Comparison of ENCODE assay signal across 25 cellular contexts in the genomic region with DNA sequence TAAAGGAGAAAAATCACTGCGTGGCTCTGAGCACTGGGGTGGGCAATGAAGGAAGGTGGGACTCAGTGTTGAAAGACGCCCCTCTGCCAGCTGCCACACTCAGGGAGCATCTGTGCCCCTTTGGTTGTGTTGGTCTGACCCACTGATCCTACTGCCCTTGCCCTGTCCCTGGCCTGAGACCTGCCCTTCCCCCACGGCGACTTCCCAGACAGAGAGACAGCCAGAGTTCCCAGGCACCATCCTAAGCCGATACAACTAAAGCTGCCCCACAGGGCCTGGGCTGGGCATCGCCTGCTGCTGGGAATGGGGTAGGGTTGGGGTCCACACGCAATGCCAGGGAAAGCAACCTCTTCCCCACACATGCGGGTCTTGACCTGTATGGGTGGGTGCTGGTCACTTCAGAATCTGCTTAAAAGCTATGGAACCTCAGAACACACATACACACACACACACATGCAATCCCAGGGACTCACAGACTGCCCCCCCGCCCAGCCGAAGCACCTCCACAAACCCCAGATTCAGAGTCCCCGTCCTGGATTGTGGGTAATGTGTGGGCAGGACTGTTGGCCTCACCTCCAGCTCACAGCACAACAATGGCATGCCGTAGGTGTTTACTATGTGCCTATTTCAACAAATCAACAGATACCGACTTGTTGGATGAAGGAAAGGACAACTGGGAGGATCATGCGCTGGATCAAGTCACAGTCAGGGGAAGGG. TPM values are rescaled to one million over a fixed set of nuclear protein-coding genes. Genes with fewer than 3 reads are reported as not detected.
DNase-seq lines count a peak whose midpoint lies in the region; ATAC-seq and TF ChIP-seq lines count a peak whose summit lies in the region.
"Had no signal": no experiment of that assay in that cellular context is flagged by ENCODE, and none has a peak within 500 bp of the region (broad histone marks: within the 10 kb centered on the region; RNA-seq: fewer than 3 reads in every experiment).

No MANE protein-coding gene starts in this region.

- H4K91ac ChIP-seq in IMR-90 (ENCODE audit: insufficient read depth, low read depth, low read length) = no peak overlapping the region
- peak overlapping the region; percentile 77 for H4K91ac ChIP-seq in neuronal stem cell (ENCODE audit: low read depth, low read length, poor library complexity)

- H3K79me2 ChIP-seq in GM23338 (replicated peaks; ENCODE audit: insufficient read depth) = no peaks in the 10 kb centered on the region

- H3K4me3 ChIP-seq in GM23338 (no peak overlapping the region), IMR-90 (ENCODE audit: insufficient read depth, low read depth, low read length) (no peak overlapping the region), epithelial cell of esophagus (ENCODE audit: low read length) (no peak overlapping the region), neuronal stem cell (ENCODE audit: low read length in 2 of 2) (no peak overlapping the region), lower leg skin (ENCODE audit: low read depth, poor library complexity, severe bottlenecking) (no peak overlapping the region)

- no peak overlapping the region for H2AK9ac ChIP-seq in IMR-90 (replicated peaks; ENCODE audit: low read depth, low read length, poor library complexity)

- TF ChIP-seq RAD21 in IMR-90 (IDR thresholded peaks at IDR 0.05; ENCODE audit: low read length) = no peak

- H2BK120ac ChIP-seq in IMR-90 (ENCODE audit: low read depth, low read length) (no peak overlapping the region), neuronal stem cell (ENCODE audit: low read depth, low read length) (no peak overlapping the region)

- no peaks in the 10 kb centered on the region for H3F3A ChIP-seq in GM23338 (replicated peaks; ENCODE audit: low read depth)

- WGBS in IMR-90 (ENCODE audit: extremely low coverage in 2 of 2, insufficient read length in 1 of 2), 2 experiments = 60% methylated on average over 1 of the region's 14 CpGs; no CpG with 5 or more reads in 1 of the 2 experiments
- no CpG with 5 or more reads among the region's 14 CpGs for whole genome bisulfite sequencing in neuronal stem cell (ENCODE audit: extremely low coverage in 2 of 2, insufficient read length in 2 of 2, insufficient replicate concordance in 1 of 2), 2 donors
- WGBS in lower leg skin, 2 donors = 78 to 81% methylated on average over 14 of the region's 14 CpGs

- CTCF ChIA-PET in IMR-90 (lab: Yijun Ruan, JAX) = interaction anchor here (1.0 kb wide), 1 partner anchor 14 kb away, joined by 3 read pairs; no protein-coding TSS in a partner anchor

- dilution Hi-C loops in IMR-90 (cut with HindIII; ENCODE audit: low sequenced_read_pairs, unreplicated experiment) = no loop called here

- H2BK20ac ChIP-seq in IMR-90 (ENCODE audit: low read depth, low read length) = no peak overlapping the region

- DNase-seq in GM23338 (ENCODE audit: low spot score) (no peak), IMR-90 (no peak), epithelial cell of esophagus (ENCODE audit: low read depth) (peak; percentile 77), neuronal stem cell (ENCODE audit: low spot score) (no peak), lower leg skin (ENCODE audit: low spot score in 2 of 2) (no peak), C1 segment of cervical spinal cord (lab: John Stamatoyannopoulos, UW) (no peak)
- no peak for DNase-seq in activated CD4-positive, alpha-beta T cell treated with anti-CD3 and anti-CD28 coated beads for 4 hours
- DNase-seq: Caco-2; CD4-positive, alpha-beta memory T cell; DMS 273 treated with DMSO at 0.1 percent for 48 hours; GOT3; HFFc6; KG1; NCI-H1105; NCI-H146; NCI-H2029; NCI-H226; NCI-H510A treated with DMSO at 0.1 percent for 48 hours; NCI-H748 treated with DMSO at 0.1 percent for 48 hours; NK-92 treated with Interleukin-12 subunit alpha and Interleukin-12 subunit beta, amount 100 ng/mL, for 24 hours had no signal

- H3K4ac ChIP-seq in IMR-90 (ENCODE audit: low read depth, low read length) (no peak overlapping the region), neuronal stem cell (ENCODE audit: low read length) (no peak overlapping the region)

- H3K4me3 Mint-ChIP-seq in GM23338 = no peak overlapping the region
- H3K4me3 Mint-ChIP-seq: HFFc6 had no signal

- no peaks in the 10 kb centered on the region for H3K36me3 ChIP-seq in GM23338 (ENCODE audit: insufficient read depth)
- H3K36me3 ChIP-seq in IMR-90 (ENCODE audit: control insufficient read depth, insufficient read depth, low read length) = no peaks in the 10 kb centered on the region
- H3K36me3 ChIP-seq in neuronal stem cell (replicated peaks in 1 of 2; ENCODE audit: control insufficient read depth in 2 of 2, insufficient read depth in 2 of 2, low read length in 2 of 2) = no peaks in the 10 kb centered on the region

- no peaks in the 10 kb centered on the region for H3K9me3 ChIP-seq in IMR-90 (ENCODE audit: control insufficient read depth, insufficient read depth, low read length)
- H3K9me3 ChIP-seq in neuronal stem cell (replicated peaks in 1 of 2; ENCODE audit: control insufficient read depth in 2 of 2, insufficient read depth in 1 of 2, low read depth in 1 of 2, low read length in 2 of 2) = no peaks in the 10 kb centered on the region
- H3K9me3 ChIP-seq: Caco-2 had no signal

- TF ChIP-seq POLR2A in IMR-90 (IDR thresholded peaks at IDR 0.05; ENCODE audit: low read depth, low read length) = no peak
- no peak for TF ChIP-seq POLR2A in lower leg skin (IDR thresholded peaks at IDR 0.05)

- H3K18ac ChIP-seq in IMR-90 (ENCODE audit: low read depth, low read length) (no peak overlapping the region), neuronal stem cell (ENCODE audit: low read length) (peak overlapping the region; percentile 77)

- no peak overlapping the region for H3K27ac ChIP-seq in GM23338 (ENCODE audit: low read depth)
- no peak overlapping the region for H3K27ac ChIP-seq in IMR-90 (ENCODE audit: insufficient read depth, low read length)
- H3K27ac ChIP-seq in neuronal stem cell (replicated peaks; ENCODE audit: low read length) = no peak overlapping the region

- peaks cover 16% of the 10 kb centered on the region; the same call in 2 of the 3 replicates for H3K4me1 Mint-ChIP-seq in GM23338
- H3K4me1 Mint-ChIP-seq: CD4-positive, alpha-beta memory T cell had no signal

- no peaks in the 10 kb centered on the region for H3K9me1 ChIP-seq in IMR-90 (ENCODE audit: insufficient read depth, low read length)

- H3K4me1 ChIP-seq in GM23338 (ENCODE audit: insufficient read depth) (no peaks in the 10 kb centered on the region), IMR-90 (ENCODE audit: control insufficient read depth, insufficient read depth, low read length) (no peaks in the 10 kb centered on the region), neuronal stem cell (ENCODE audit: control insufficient read depth in 2 of 2, insufficient read depth in 1 of 2, low read depth in 1 of 2, low read length in 2 of 2) (peaks cover 13 to 14% of the 10 kb centered on the region in 2 donors)
- H3K4me1 ChIP-seq: Caco-2 had no signal

- no peak overlapping the region for H4K5ac ChIP-seq in IMR-90 (ENCODE audit: low read depth, low read length)

- H3K9ac ChIP-seq in IMR-90 (ENCODE audit: low read depth, low read length) (no peak overlapping the region), neuronal stem cell (ENCODE audit: low read depth, low read length, poor library complexity) (peak overlapping the region; percentile 51)

- H3K14ac ChIP-seq in IMR-90 (replicated peaks; ENCODE audit: low read depth, low read length) (no peak overlapping the region), neuronal stem cell (ENCODE audit: low read length) (no peak overlapping the region)

- H3K27me3 Mint-ChIP-seq in GM23338 (ENCODE audit: insufficient read depth, low read depth, poor library complexity) = peaks cover 13% of the 10 kb centered on the region

- H2AK5ac ChIP-seq in IMR-90 (ENCODE audit: low read depth, low read length) (no peak overlapping the region), neuronal stem cell (ENCODE audit: low read depth, low read length) (peak overlapping the region; percentile 90)

- H3K27me3 ChIP-seq in GM23338 (ENCODE audit: insufficient read depth) (no peaks in the 10 kb centered on the region), IMR-90 (ENCODE audit: control insufficient read depth, insufficient read depth, low read length) (peaks cover 2% of the 10 kb centered on the region; the same call in 1 of the 2 replicates), neuronal stem cell (ENCODE audit: control insufficient read depth in 3 of 3, insufficient read depth in 3 of 3, low read depth in 1 of 3, low read length in 3 of 3) (no peaks in the 10 kb centered on the region)

- H3K79me1 ChIP-seq in IMR-90 (ENCODE audit: low read depth in 1 of 2, low read length in 2 of 2) (no peaks in the 10 kb centered on the region), neuronal stem cell (ENCODE audit: low read depth, low read length) (no peaks in the 10 kb centered on the region)

- H2BK5ac ChIP-seq in IMR-90 (ENCODE audit: low read depth, low read length, poor library complexity, severe bottlenecking) = no peak overlapping the region
- H2BK5ac ChIP-seq in neuronal stem cell (ENCODE audit: low read length) = peak overlapping the region; percentile 1

- peak overlapping the region; percentile 43 for H2BK12ac ChIP-seq in neuronal stem cell (ENCODE audit: low read length)

- no peaks in the 10 kb centered on the region for H3K9me2 ChIP-seq in GM23338 (ENCODE audit: insufficient read depth)

- H4K8ac ChIP-seq in IMR-90 (ENCODE audit: low read depth in 2 of 2, low read length in 2 of 2) = no peak overlapping the region
- H4K8ac ChIP-seq in neuronal stem cell (ENCODE audit: low read depth, low read length) = no peak overlapping the region

- POLR2A ChIA-PET in IMR-90 (lab: Charles Lee; ENCODE audit: unreplicated experiment) = no interaction called here

- H3K23ac ChIP-seq in IMR-90 (ENCODE audit: low read depth, low read length) (no peak overlapping the region), neuronal stem cell (ENCODE audit: low read depth, low read length, poor library complexity) (peak overlapping the region; percentile 43)

- H4K20me1 ChIP-seq in GM23338 (replicated peaks; ENCODE audit: insufficient read depth) (no peaks in the 10 kb centered on the region), IMR-90 (ENCODE audit: insufficient read depth, low read length) (no peaks in the 10 kb centered on the region)

- ATAC-seq in GM23338 = peak; percentile 13
- ATAC-seq in IMR-90 (ENCODE audit: low read depth) = no peak
- ATAC-seq in GM19452 (IDR thresholded peaks at IDR 0.05; ENCODE audit: unreplicated experiment) = no peak
- ATAC-seq: Right ventricle myocardium inferior had no signal

- no peak overlapping the region for H2BK15ac ChIP-seq in IMR-90 (ENCODE audit: low read depth, low read length)
- H2BK15ac ChIP-seq in neuronal stem cell (ENCODE audit: low read length) = peak overlapping the region; percentile 25

- no TSS peak for BruUV-seq in IMR-90 (replicated peaks; lab: Mats Ljungman, UMichigan)

- in situ Hi-C loops in IMR-90 (cut with MboI; ENCODE audit: low sequenced_read_pairs) = no loop called here

- no peak overlapping the region for H3K56ac ChIP-seq in IMR-90 (ENCODE audit: extremely low read depth, insufficient read depth, low read length)

- no peaks in the 10 kb centered on the region; the same call in 1 of the 3 replicates for H3K9me3 Mint-ChIP-seq in GM23338
- H3K9me3 Mint-ChIP-seq: CD4-positive, alpha-beta memory T cell; HFFc6 had no signal

- no peaks in the 10 kb centered on the region for H3K36me3 Mint-ChIP-seq in GM23338 (ENCODE audit: low read depth)
- H3K36me3 Mint-ChIP-seq: CD4-positive, alpha-beta memory T cell had no signal

- H3K4me2 ChIP-seq in GM23338 = no peak overlapping the region
- H3K4me2 ChIP-seq in IMR-90 (ENCODE audit: low read depth, low read length) = no peak overlapping the region
- H3K4me2 ChIP-seq in neuronal stem cell (ENCODE audit: insufficient read depth, low read length, poor library complexity, severe bottlenecking) = no peak overlapping the region

- TF ChIP-seq CTCF in GM23338 (conservative IDR thresholded peaks at IDR 0.05; ENCODE audit: low read depth in 2 of 2) = no peak
- TF ChIP-seq CTCF in IMR-90 (conservative IDR thresholded peaks at IDR 0.05; ENCODE audit: low read depth, low read length) = no peak
- no peak for TF ChIP-seq CTCF in epithelial cell of esophagus (IDR thresholded peaks at IDR 0.05; ENCODE audit: insufficient read depth, low read depth, low read length, missing control alignments)
- no peak for TF ChIP-seq CTCF in lower leg skin (IDR thresholded peaks at IDR 0.05)

- H3K27ac Mint-ChIP-seq in GM23338 = no peak overlapping the region; the same call in 1 of the 2 replicates
- H3K27ac Mint-ChIP-seq: HFFc6 had no signal

- intact Hi-C loops in IMR-90 (cut with micrococcal nuclease) (no loop called here), lower leg skin (cut with DNase I; ENCODE audit: low total_unique reads) (no loop called here)

- H2AFZ ChIP-seq in GM23338 (no peak overlapping the region), IMR-90 (replicated peaks; ENCODE audit: low read length, poor library complexity) (peak overlapping the region; percentile 15), neuronal stem cell (ENCODE audit: low read length) (no peak overlapping the region)

RNA-seq across cellular contexts. Expression of gene SPDEF, which starts 10.9 kb away (rescaled TPM):
- total RNA-seq in GM23338 (2014; rRNA removed; shearing (Covaris generic)) = 0.69 TPM in 1 of 2 replicates, not detected in the other
- not detected in 2 replicates for polyA plus RNA-seq in GM23338 (2016; fragmentation: Nextera tagmentation; extraction: Ambion mirVana)
- not detected in 2 replicates for total RNA-seq in IMR-90 (2012; rRNA removed)
- 0.04 and 0.05 TPM in 2 replicates for polyA plus RNA-seq in IMR-90 (2012; rRNA removed)
- polyA plus RNA-seq in IMR-90 (2012; cell fraction: cytosol; rRNA removed) = 0.05 TPM in 2 replicates
- 0.18 and 0.37 TPM in 2 replicates for polyA plus RNA-seq in IMR-90 (2012; cell fraction: nucleus; rRNA removed; ENCODE audit: low replicate concordance)
- polyA plus RNA-seq in neuronal stem cell (2013, experiment 1 of 2) = 0.18 TPM
- 0.18 TPM for polyA plus RNA-seq in neuronal stem cell (2013, experiment 2 of 2)
- total RNA-seq in lower leg skin = 10 to 100 TPM in 3 of 4 donors, 1 to 10 TPM in 1; 9.1 to 47.9 (median 28.7) TPM
- total RNA-seq: CD4-positive, alpha-beta memory T cell; G401; HFFc6; Right ventricle myocardium inferior; SK-MEL-5 had no signal
- polyA plus RNA-seq: BJ; CD4-positive, alpha-beta memory T cell had no signal
